Comparison of ENCODE assay signal across 26 cellular contexts in genomic region chr16:9334091-9334490, GRCh38.
"Had no signal": no experiment of that assay in that cellular context is flagged by ENCODE, and none has a peak within 500 bp of the region (broad histone marks: within the 10 kb centered on the region; RNA-seq: fewer than 3 reads in every experiment).

No MANE protein-coding gene starts in this region.

- H3K4me1 ChIP-seq: neural progenitor cell, prostate gland, right atrium auricular region, suprapubic skin, transverse colon, upper lobe of right lung, uterus had no signal

- H3K36me3 ChIP-seq: neural progenitor cell, prostate gland, right atrium auricular region, suprapubic skin, transverse colon, upper lobe of right lung, uterus had no signal

- H3K4me3 ChIP-seq: lung, mucosa of descending colon, neural progenitor cell, prostate gland, right atrium auricular region, smooth muscle cell, suprapubic skin, transverse colon, upper lobe of right lung, uterus had no signal

- H3K4me3 Mint-ChIP-seq: mesothelial cell of epicardium; naive B cell; nephron; neural progenitor cell; stimulated activated naive CD8-positive, alpha-beta T cell treated with anti-CD3 and anti-CD28 coated beads, Interleukin-15, amount 100 ng/mL, for 72 hours had no signal

- DNase-seq: effector memory CD4-positive, alpha-beta T cell; erythroblast; head of caudate nucleus; mesenchymal stem cell; mucosa of descending colon; naive B cell; stimulated activated CD4-positive, alpha-beta T cell treated with anti-CD3 and anti-CD28 coated beads, Interleukin-12 subunit alpha, Interleukin-12 subunit beta, amount 100 ng/mL, for 4 hours; stimulated activated CD4-positive, alpha-beta T cell treated with anti-CD3 and anti-CD28 coated beads, Interleukin-1b, Interleukin-23, amount 100 ng/mL, for 48 hours; stimulated activated CD4-positive, alpha-beta T cell treated with anti-CD3 and anti-CD28 coated beads, Interleukin-4, amount 100 ng/mL, for 1 hour; stimulated activated CD8-positive, alpha-beta memory T cell treated with anti-CD3 and anti-CD28 coated beads, Interleukin-4, amount 100 ng/mL, for 48 hours; stimulated activated naive CD4-positive, alpha-beta T cell; stimulated activated naive CD8-positive, alpha-beta T cell treated with anti-CD3 and anti-CD28 coated beads, Interleukin-15, amount 100 ng/mL, for 72 hours; transverse colon; upper lobe of right lung; uterus had no signal

- H3K9me3 ChIP-seq: mucosa of descending colon, prostate gland, suprapubic skin, transverse colon, upper lobe of right lung, uterus had no signal

- H3K36me3 Mint-ChIP-seq: mesothelial cell of epicardium, naive B cell, neural progenitor cell had no signal

- H3K4me1 Mint-ChIP-seq: mesothelial cell of epicardium; naive B cell; stimulated activated naive CD8-positive, alpha-beta T cell treated with anti-CD3 and anti-CD28 coated beads, Interleukin-15, amount 100 ng/mL, for 72 hours had no signal

- FAIRE-seq: colon, frontal cortex, keratinocyte had no signal

- H3K27ac ChIP-seq: neural progenitor cell, prostate gland, right atrium auricular region, suprapubic skin, transverse colon, upper lobe of right lung, uterus had no signal

- H3K9me3 Mint-ChIP-seq: mesothelial cell of epicardium; naive B cell; neural progenitor cell; stimulated activated naive CD8-positive, alpha-beta T cell treated with anti-CD3 and anti-CD28 coated beads, Interleukin-15, amount 100 ng/mL, for 72 hours had no signal

- H3K27ac Mint-ChIP-seq: mesothelial cell of epicardium; nephron; neural progenitor cell; stimulated activated naive CD8-positive, alpha-beta T cell treated with anti-CD3 and anti-CD28 coated beads, Interleukin-15, amount 100 ng/mL, for 72 hours had no signal

- H3K27me3 ChIP-seq: neural progenitor cell, right atrium auricular region, suprapubic skin, transverse colon, upper lobe of right lung, uterus had no signal
